ENCODE assay signal across 17 cellular contexts in genomic region chr16:56748826-56749225, GRCh38. TPM values are rescaled to one million over a fixed set of nuclear protein-coding genes. Genes with fewer than 3 reads are reported as not detected.
DNase-seq lines count a peak whose midpoint lies in the region; ATAC-seq and TF ChIP-seq lines count a peak whose summit lies in the region.
"Had no signal": no experiment of that assay in that cellular context is flagged by ENCODE, and none has a peak within 500 bp of the region (broad histone marks: within the 10 kb centered on the region; RNA-seq: fewer than 3 reads in every experiment).

No MANE protein-coding gene starts in this region.

- H3K27ac Mint-ChIP-seq in HFFc6 = peak overlapping the region; percentile 55; the same call in 1 of the 2 replicates
- peak overlapping the region; percentile 26 for H3K27ac Mint-ChIP-seq in activated T-helper 1 cell treated with anti-CD3 and anti-CD28 coated beads, Interleukin-12 subunit alpha, Interleukin-12 subunit beta, Interleukin-2, Interleukin-4 antibody, amounts not matched to agents 30 ng/mL and 10 ng/mL and 1 ng/mL, durations not matched to agents 14 hours and 24 hours and 36 hours
- H3K27ac Mint-ChIP-seq in endodermal cell = peak overlapping the region; percentile 9
- H3K27ac Mint-ChIP-seq in stimulated activated naive B cell treated with anti-CD40 and anti-IgM and Interleukin-4, amounts not matched to agents 10 μg/mL and 1 μg/mL and 100 μg/mL, for 72 hours = no peak overlapping the region
- H3K27ac Mint-ChIP-seq: activated CD4-positive, alpha-beta memory T cell treated with anti-CD3 and anti-CD28 coated beads, Interleukin-2, amount 10 ng/mL, durations not matched to agents 7 days and 5 days had no signal

- H3K9me3 Mint-ChIP-seq in HFFc6 (peaks cover 3% of the 10 kb centered on the region; the same call in 1 of the 2 replicates), endodermal cell (peaks cover 9% of the 10 kb centered on the region)
- peaks cover 8% of the 10 kb centered on the region for H3K9me3 Mint-ChIP-seq in activated T-helper 1 cell treated with anti-CD3 and anti-CD28 coated beads, Interleukin-12 subunit alpha, Interleukin-12 subunit beta, Interleukin-2, Interleukin-4 antibody, amounts not matched to agents 30 ng/mL and 10 ng/mL and 1 ng/mL, durations not matched to agents 14 hours and 24 hours and 36 hours
- peaks cover 0 to under 1% of the 10 kb centered on the region in 2 donors for H3K9me3 Mint-ChIP-seq in stimulated activated naive B cell treated with anti-CD40 and anti-IgM and Interleukin-4, amounts not matched to agents 10 μg/mL and 1 μg/mL and 100 μg/mL, for 72 hours

- H3K4me3 ChIP-seq in endodermal cell (ENCODE audit: low read length) (no peak overlapping the region), suprapubic skin (peak overlapping the region; percentile 0)
- H3K4me3 ChIP-seq: colonic mucosa had no signal

- H3K27me3 Mint-ChIP-seq in HFFc6 (ENCODE audit: insufficient read depth) (peaks cover 3% of the 10 kb centered on the region; the same call in 1 of the 2 replicates), endodermal cell (ENCODE audit: insufficient read depth) (no peaks in the 10 kb centered on the region)
- no peaks in the 10 kb centered on the region for H3K27me3 Mint-ChIP-seq in activated T-helper 1 cell treated with anti-CD3 and anti-CD28 coated beads, Interleukin-12 subunit alpha, Interleukin-12 subunit beta, Interleukin-2, Interleukin-4 antibody, amounts not matched to agents 30 ng/mL and 10 ng/mL and 1 ng/mL, durations not matched to agents 14 hours and 24 hours and 36 hours (ENCODE audit: insufficient read depth)
- H3K27me3 Mint-ChIP-seq in stimulated activated naive B cell treated with anti-CD40 and anti-IgM and Interleukin-4, amounts not matched to agents 10 μg/mL and 1 μg/mL and 100 μg/mL, for 72 hours = no peaks in the 10 kb centered on the region
- H3K27me3 Mint-ChIP-seq: activated CD4-positive, alpha-beta memory T cell treated with anti-CD3 and anti-CD28 coated beads, Interleukin-2, amount 10 ng/mL, durations not matched to agents 7 days and 5 days; CD8-positive, alpha-beta memory T cell had no signal

- no peak for TF ChIP-seq POLR2A in suprapubic skin (IDR thresholded peaks at IDR 0.05)

- WGBS in endodermal cell (ENCODE audit: insufficient coverage in 1 of 2, insufficient read length in 1 of 2), 2 experiments = 90 to 97% methylated on average over 3 of the region's 3 CpGs
- 67% methylated on average over 3 of the region's 3 CpGs for WGBS in suprapubic skin

- H3K9ac ChIP-seq in endodermal cell (ENCODE audit: extremely low read depth, low read length, poor library complexity, severe bottlenecking) = no peak overlapping the region

- H3K4me3 Mint-ChIP-seq in HFFc6 (no peak overlapping the region), endodermal cell (no peak overlapping the region)
- no peak overlapping the region for H3K4me3 Mint-ChIP-seq in activated T-helper 1 cell treated with anti-CD3 and anti-CD28 coated beads, Interleukin-12 subunit alpha, Interleukin-12 subunit beta, Interleukin-2, Interleukin-4 antibody, amounts not matched to agents 30 ng/mL and 10 ng/mL and 1 ng/mL, durations not matched to agents 14 hours and 24 hours and 36 hours
- H3K4me3 Mint-ChIP-seq in stimulated activated naive B cell treated with anti-CD40 and anti-IgM and Interleukin-4, amounts not matched to agents 10 μg/mL and 1 μg/mL and 100 μg/mL, for 72 hours = no peak overlapping the region
- H3K4me3 Mint-ChIP-seq: activated CD4-positive, alpha-beta memory T cell treated with anti-CD3 and anti-CD28 coated beads, Interleukin-2, amount 10 ng/mL, durations not matched to agents 7 days and 5 days; CD8-positive, alpha-beta memory T cell had no signal

- H3K4me1 Mint-ChIP-seq in HFFc6 (ENCODE audit: low read depth) = peaks cover 79% of the 10 kb centered on the region
- H3K4me1 Mint-ChIP-seq in activated T-helper 1 cell treated with anti-CD3 and anti-CD28 coated beads, Interleukin-12 subunit alpha, Interleukin-12 subunit beta, Interleukin-2, Interleukin-4 antibody, amounts not matched to agents 30 ng/mL and 10 ng/mL and 1 ng/mL, durations not matched to agents 14 hours and 24 hours and 36 hours (ENCODE audit: low read depth) = peaks cover 10% of the 10 kb centered on the region
- H3K4me1 Mint-ChIP-seq in endodermal cell = peaks cover 26% of the 10 kb centered on the region
- H3K4me1 Mint-ChIP-seq in stimulated activated naive B cell treated with anti-CD40 and anti-IgM and Interleukin-4, amounts not matched to agents 10 μg/mL and 1 μg/mL and 100 μg/mL, for 72 hours = peaks cover 23 to 40% of the 10 kb centered on the region in 2 donors

- H3K27ac ChIP-seq in endodermal cell (ENCODE audit: low read depth, low read length) = no peak overlapping the region
- H3K27ac ChIP-seq in suprapubic skin = no peak overlapping the region
- H3K27ac ChIP-seq: colonic mucosa, HL-60 had no signal

- H3K27me3 ChIP-seq in endodermal cell (ENCODE audit: control insufficient read depth, insufficient read depth, low read length, poor library complexity, severe bottlenecking) (no peaks in the 10 kb centered on the region), suprapubic skin (no peaks in the 10 kb centered on the region)
- H3K27me3 ChIP-seq: colonic mucosa had no signal

- ATAC-seq in stimulated activated naive B cell treated with anti-CD40 and anti-IgM and Interleukin-4, amounts not matched to agents 10 μg/mL and 1 μg/mL and 100 μg/mL, for 72 hours (replicated peaks) = no peak
- ATAC-seq: Panc1 had no signal

- H3K4me1 ChIP-seq in endodermal cell (ENCODE audit: control insufficient read depth, insufficient read depth, low read length) (no peaks in the 10 kb centered on the region), suprapubic skin (peaks cover 30% of the 10 kb centered on the region)
- H3K4me1 ChIP-seq: colonic mucosa had no signal

- intact Hi-C loops in activated T-helper 1 cell treated with anti-CD3 and anti-CD28 coated beads, Interleukin-12 subunit alpha, Interleukin-12 subunit beta, Interleukin-2, Interleukin-4 antibody, amounts not matched to agents 30 ng/mL and 10 ng/mL and 1 ng/mL, durations not matched to agents 14 hours and 24 hours and 36 hours (cut with micrococcal nuclease) = no loop called here

- no peak for DNase-seq in HFFc6
- DNase-seq in activated T-helper 1 cell treated with anti-CD3 and anti-CD28 coated beads, Interleukin-12 subunit alpha, Interleukin-12 subunit beta, Interleukin-2, Interleukin-4 antibody, amounts not matched to agents 30 ng/mL and 10 ng/mL and 1 ng/mL, durations not matched to agents 14 hours and 24 hours and 36 hours (ENCODE audit: low spot score) = no peak
- no peak for DNase-seq in endodermal cell
- no peak for DNase-seq in suprapubic skin (ENCODE audit: low spot score in 2 of 2)
- no peak for DNase-seq in stimulated activated naive B cell treated with anti-CD40 and anti-IgM and Interleukin-4, amounts not matched to agents 10 μg/mL and 1 μg/mL and 100 μg/mL, for 72 hours
- no peak for DNase-seq in dedifferentiated amniotic fluid mesenchymal stem cell (ENCODE audit: extremely low spot score)
- DNase-seq in pons (ENCODE audit: low spot score) = no peak
- DNase-seq: activated CD4-positive, alpha-beta memory T cell treated with anti-CD3 and anti-CD28 coated beads, Interleukin-2, amount 10 ng/mL, durations not matched to agents 7 days and 5 days; activated naive CD4-positive, alpha-beta T cell treated with anti-CD3 and anti-CD28 coated beads, Interleukin-2, amount 50 U/mL, for 16 hours; CD8-positive, alpha-beta memory T cell; colonic mucosa; NCI-H1417; NCI-H2107; stimulated activated CD4-positive, alpha-beta T cell treated with anti-CD3 and anti-CD28 coated beads, Interleukin-4, amount 100 ng/mL, for 4 hours; T-helper 1 cell had no signal

- H3K36me3 ChIP-seq in endodermal cell (ENCODE audit: control insufficient read depth, insufficient read depth, low read length) (peaks cover 43% of the 10 kb centered on the region), suprapubic skin (no peaks in the 10 kb centered on the region)
- H3K36me3 ChIP-seq: colonic mucosa had no signal

- TF ChIP-seq CTCF in HFFc6 (IDR thresholded peaks at IDR 0.05) = no peak
- no peak for TF ChIP-seq CTCF in endodermal cell (conservative IDR thresholded peaks at IDR 0.05)
- no peak for TF ChIP-seq CTCF in suprapubic skin (IDR thresholded peaks at IDR 0.05)

- H3K9me3 ChIP-seq in endodermal cell (ENCODE audit: control insufficient read depth, low read length) = peaks cover 7% of the 10 kb centered on the region
- no peaks in the 10 kb centered on the region for H3K9me3 ChIP-seq in suprapubic skin
- H3K9me3 ChIP-seq: colonic mucosa had no signal

- TF ChIP-seq EP300 in suprapubic skin (IDR thresholded peaks at IDR 0.05) = no peak

- H3K36me3 Mint-ChIP-seq in HFFc6 (ENCODE audit: low read depth) (peaks cover 32% of the 10 kb centered on the region), endodermal cell (ENCODE audit: low read depth) (peaks cover 47% of the 10 kb centered on the region)
- peaks cover 28% of the 10 kb centered on the region for H3K36me3 Mint-ChIP-seq in activated T-helper 1 cell treated with anti-CD3 and anti-CD28 coated beads, Interleukin-12 subunit alpha, Interleukin-12 subunit beta, Interleukin-2, Interleukin-4 antibody, amounts not matched to agents 30 ng/mL and 10 ng/mL and 1 ng/mL, durations not matched to agents 14 hours and 24 hours and 36 hours (ENCODE audit: low read depth)
- H3K36me3 Mint-ChIP-seq in stimulated activated naive B cell treated with anti-CD40 and anti-IgM and Interleukin-4, amounts not matched to agents 10 μg/mL and 1 μg/mL and 100 μg/mL, for 72 hours = peaks cover 20 to 49% of the 10 kb centered on the region in 2 donors

RNA-seq across cellular contexts. Expression of gene NUP93, which starts 18.9 kb away (rescaled TPM):
- total RNA-seq in HFFc6 (2021; fragmentation: NEBNext Ultra II Directional; extraction: Animal tissue kit (Norgen Biotek cat#: 25700)) = 10 to 100 TPM; 58.6 to 84.0 (median 78.8) TPM
- 150 and 152 TPM in 2 replicates for total RNA-seq in activated T-helper 1 cell treated with anti-CD3 and anti-CD28 coated beads, Interleukin-12 subunit alpha, Interleukin-12 subunit beta, Interleukin-2, Interleukin-4 antibody, amounts not matched to agents 30 ng/mL and 10 ng/mL and 1 ng/mL, durations not matched to agents 14 hours and 24 hours and 36 hours
- total RNA-seq in endodermal cell (100 to 1,000 TPM; 146 to 149 TPM), suprapubic skin (10 to 100 TPM; 27.9 to 56.6 (median 44.1) TPM)
- polyA plus RNA-seq in endodermal cell (2013, experiment 1 of 2) = 110 TPM
- polyA plus RNA-seq in endodermal cell (2013, experiment 2 of 2) = 101 TPM
